Comparison of ENCODE assay signal across 8 cellular contexts in genomic region chr14:103563089-103563620, GRCh38.
DNase-seq lines count a peak whose midpoint lies in the region; ATAC-seq and TF ChIP-seq lines count a peak whose summit lies in the region.

No MANE protein-coding gene starts in this region.

- H3K9me3 Mint-ChIP-seq in activated naive CD4-positive, alpha-beta T cell treated with anti-CD3 and anti-CD28 coated beads, Interleukin-2, amount 50 U/mL, for 24 hours = no peaks in the 10 kb centered on the region
- H3K9me3 Mint-ChIP-seq in stimulated activated memory B cell treated with anti-CD40 and anti-IgM and Interleukin-4, amounts not matched to agents 10 μg/mL and 1 μg/mL and 100 μg/mL, for 72 hours = no peaks in the 10 kb centered on the region

- no peaks in the 10 kb centered on the region for H3K4me1 ChIP-seq in iPS DF 6.9 (ENCODE audit: control insufficient read depth, insufficient read depth, low read length)

- H3K4me3 Mint-ChIP-seq in activated naive CD4-positive, alpha-beta T cell treated with anti-CD3 and anti-CD28 coated beads, Interleukin-2, amount 50 U/mL, for 24 hours = peak overlapping the region; percentile 94
- H3K4me3 Mint-ChIP-seq in stimulated activated memory B cell treated with anti-CD40 and anti-IgM and Interleukin-4, amounts not matched to agents 10 μg/mL and 1 μg/mL and 100 μg/mL, for 72 hours = peak overlapping the region; percentile 91

- peak overlapping the region; percentile 91 for H3K27ac Mint-ChIP-seq in activated naive CD4-positive, alpha-beta T cell treated with anti-CD3 and anti-CD28 coated beads, Interleukin-2, amount 50 U/mL, for 24 hours
- H3K27ac Mint-ChIP-seq in stimulated activated memory B cell treated with anti-CD40 and anti-IgM and Interleukin-4, amounts not matched to agents 10 μg/mL and 1 μg/mL and 100 μg/mL, for 72 hours = peak overlapping the region; percentile 94

- DNase-seq in GM06990 (ENCODE audit: extremely low read depth, insufficient read length) = no peak
- DNase-seq in LoVo (ENCODE audit: low spot score) = peak; percentile 69
- DNase-seq in iPS DF 6.9 (ENCODE audit: low read depth, low spot score) = no peak
- no peak for DNase-seq in iPS-NIHi7 (ENCODE audit: extremely low spot score)
- DNase-seq in GM19240 (ENCODE audit: insufficient read length, low spot score) = no peak

- no peak overlapping the region for H3K27ac ChIP-seq in iPS DF 6.9 (ENCODE audit: low read length)

- peak overlapping the region; percentile 99 for H3K4me3 ChIP-seq in GM06990 (replicated peaks; ENCODE audit: low read depth, low read length)
- H3K4me3 ChIP-seq in iPS DF 6.9 (ENCODE audit: low read length) = peak overlapping the region; percentile 99

- WGBS in iPS DF 6.9 (ENCODE audit: insufficient coverage, insufficient read length) = no CpG with 5 or more reads among the region's 35 CpGs

- no peaks in the 10 kb centered on the region for H3K9me3 ChIP-seq in iPS DF 6.9 (ENCODE audit: control insufficient read depth, insufficient read depth, low read length)

- H3K27me3 ChIP-seq in GM06990 (replicated peaks; ENCODE audit: control insufficient read depth, insufficient read depth, low read length) (no peaks in the 10 kb centered on the region), iPS DF 6.9 (ENCODE audit: control insufficient read depth, insufficient read depth, low read length) (no peaks in the 10 kb centered on the region)

- peaks cover 10% of the 10 kb centered on the region for H3K36me3 Mint-ChIP-seq in activated naive CD4-positive, alpha-beta T cell treated with anti-CD3 and anti-CD28 coated beads, Interleukin-2, amount 50 U/mL, for 24 hours
- peaks cover 7% of the 10 kb centered on the region for H3K36me3 Mint-ChIP-seq in stimulated activated memory B cell treated with anti-CD40 and anti-IgM and Interleukin-4, amounts not matched to agents 10 μg/mL and 1 μg/mL and 100 μg/mL, for 72 hours

- H3K27me3 Mint-ChIP-seq in activated naive CD4-positive, alpha-beta T cell treated with anti-CD3 and anti-CD28 coated beads, Interleukin-2, amount 50 U/mL, for 24 hours = no peaks in the 10 kb centered on the region
- no peaks in the 10 kb centered on the region for H3K27me3 Mint-ChIP-seq in stimulated activated memory B cell treated with anti-CD40 and anti-IgM and Interleukin-4, amounts not matched to agents 10 μg/mL and 1 μg/mL and 100 μg/mL, for 72 hours

- H3K4me1 Mint-ChIP-seq in activated naive CD4-positive, alpha-beta T cell treated with anti-CD3 and anti-CD28 coated beads, Interleukin-2, amount 50 U/mL, for 24 hours = peaks cover 68% of the 10 kb centered on the region
- H3K4me1 Mint-ChIP-seq in stimulated activated memory B cell treated with anti-CD40 and anti-IgM and Interleukin-4, amounts not matched to agents 10 μg/mL and 1 μg/mL and 100 μg/mL, for 72 hours = peaks cover 62% of the 10 kb centered on the region

- no peak for TF ChIP-seq CTCF in GM06990 (IDR thresholded peaks at IDR 0.05; ENCODE audit: insufficient read depth, low read length, poor library complexity, severe bottlenecking)

- ATAC-seq in GM21786 (IDR thresholded peaks at IDR 0.05; ENCODE audit: unreplicated experiment) = peak; percentile 37
- ATAC-seq in stimulated activated memory B cell treated with anti-CD40 and anti-IgM and Interleukin-4, amounts not matched to agents 10 μg/mL and 1 μg/mL and 100 μg/mL, for 72 hours = peak; percentile 53

- H3K36me3 ChIP-seq in GM06990 (ENCODE audit: control insufficient read depth, insufficient read depth, low read length) (peaks cover 8% of the 10 kb centered on the region), iPS DF 6.9 (ENCODE audit: control insufficient read depth, insufficient read depth, low read length) (peaks cover 3% of the 10 kb centered on the region; the same call in 1 of the 2 replicates)
